22 cellular contexts compared by ENCODE assay signal in the genomic region with DNA sequence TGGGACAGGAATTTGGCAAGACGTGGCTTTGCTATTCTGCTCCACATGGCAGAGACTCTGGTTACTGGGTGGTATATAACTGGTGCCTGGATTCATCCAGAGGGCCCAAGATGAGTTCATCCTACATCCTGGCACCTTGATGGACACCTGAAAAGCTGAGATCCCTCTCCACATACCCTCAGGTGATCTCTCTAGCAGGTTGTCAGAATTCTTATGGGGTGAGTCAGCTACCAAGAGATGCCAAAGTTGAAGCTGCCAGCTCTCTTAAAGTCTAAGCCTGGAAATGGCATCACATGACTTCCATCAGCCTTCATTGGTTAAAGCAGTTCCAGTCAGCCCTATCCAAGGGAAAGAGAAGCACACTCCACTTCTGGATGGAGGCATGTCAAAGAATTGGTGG.
"Had no signal": no experiment of that assay in that cellular context is flagged by ENCODE, and none has a peak within 500 bp of the region (broad histone marks: within the 10 kb centered on the region; RNA-seq: fewer than 3 reads in every experiment).

No MANE protein-coding gene starts in this region.

- ATAC-seq: K562, Panc1, Right ventricle myocardium inferior, SK-N-SH treated with all-trans-retinoic acid at 6 μM for 48 hours had no signal

- H3K9ac ChIP-seq: KMS-11 had no signal

- H3K9me3 ChIP-seq: SJCRH30 had no signal

- H3K27ac ChIP-seq: KMS-11, RWPE1, SJCRH30 had no signal

- DNase-seq: Kasumi-1, MV-4-11, NCI-H1048, NCI-H1105, NCI-H1417 treated with DMSO at 0.1 percent for 48 hours, NCI-H146, NCI-H1694 treated with DMSO at 0.1 percent for 48 hours, NCI-H1930, NCI-H2081, NCI-H2107, NCI-H2227 treated with DMSO at 0.1 percent for 48 hours, NCI-H524, NCI-H526 treated with DMSO at 0.1 percent for 48 hours, NCI-H748 treated with DMSO at 0.1 percent for 48 hours, SHP77 treated with DMSO at 0.1 percent for 48 hours, SJCRH30 had no signal

- H3K27me3 ChIP-seq: SJCRH30 had no signal

- H3K4me1 ChIP-seq: SJCRH30 had no signal

- H3K36me3 ChIP-seq: SJCRH30 had no signal

- H3K4me2 ChIP-seq: KMS-11 had no signal

- H3K4me3 ChIP-seq: K562, SJCRH30 had no signal
